11 cellular contexts compared by ENCODE assay signal in the genomic region with DNA sequence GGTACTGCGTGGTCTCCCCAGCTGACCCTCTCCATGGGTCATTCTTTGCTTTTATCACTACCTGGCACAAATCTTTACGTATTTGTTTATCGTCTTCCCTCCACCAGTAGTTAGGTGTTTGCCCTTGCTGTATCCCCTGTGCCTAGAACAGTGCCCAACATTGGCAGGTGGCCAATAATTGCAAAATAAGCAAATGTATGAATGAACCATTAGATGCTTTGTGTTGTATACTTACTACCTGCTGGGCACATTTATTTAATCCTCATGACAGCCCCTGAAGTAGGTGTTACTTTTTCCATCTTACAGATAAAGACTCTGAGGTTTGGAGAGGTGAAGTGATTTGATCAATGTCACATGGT. TPM values are rescaled to one million over a fixed set of nuclear protein-coding genes. Genes with fewer than 3 reads are reported as not detected.
DNase-seq lines count a peak whose midpoint lies in the region; ATAC-seq and TF ChIP-seq lines count a peak whose summit lies in the region.
"Had no signal": no experiment of that assay in that cellular context is flagged by ENCODE, and none has a peak within 500 bp of the region (broad histone marks: within the 10 kb centered on the region; RNA-seq: fewer than 3 reads in every experiment).

No MANE protein-coding gene starts in this region.

- H3K36me3 Mint-ChIP-seq in H9 (ENCODE audit: insufficient read depth in 1 of 3, low read depth in 3 of 3) = peaks cover 0 to 10% (median 9%) of the 10 kb centered on the region in 3 experiments; a peak in 3 of 7 replicates
- peaks cover 39% of the 10 kb centered on the region for H3K36me3 Mint-ChIP-seq in dendritic cell treated with granulocyte-macrophage colony-stimulating factor and Interleukin-4, amounts not matched to agents 40 ng/mL and 50 ng/mL, for 4 days (ENCODE audit: low read depth)

- H3K14ac ChIP-seq in H9 (ENCODE audit: insufficient read depth, low read length) = no peak overlapping the region

- no peak overlapping the region for H3T11ph ChIP-seq in H9 (ENCODE audit: low read length)

- H3K9ac ChIP-seq in H9 (ENCODE audit: extremely low read depth, insufficient read length, low read length) = no peak overlapping the region
- H3K9ac ChIP-seq in skeletal muscle tissue (ENCODE audit: low read depth in 1 of 3, low read length in 3 of 3) = no peak overlapping the region

- H3K27me3 Mint-ChIP-seq in H9 (ENCODE audit: low read depth) = peaks cover 29% of the 10 kb centered on the region
- H3K27me3 Mint-ChIP-seq in dendritic cell treated with granulocyte-macrophage colony-stimulating factor and Interleukin-4, amounts not matched to agents 40 ng/mL and 50 ng/mL, for 4 days = no peaks in the 10 kb centered on the region

- no peak overlapping the region for H3K27ac ChIP-seq in H9 (ENCODE audit: insufficient read length, low read depth, low read length)
- H3K27ac ChIP-seq in PC-9 = peak overlapping the region; percentile 87
- H3K27ac ChIP-seq in skeletal muscle tissue (ENCODE audit: low read depth, low read length) = peak overlapping the region; percentile 99
- H3K27ac ChIP-seq: thoracic aorta had no signal

- no TSS peak for BruUV-seq in PC-9 (replicated peaks; lab: Mats Ljungman, UMichigan)

- no peak overlapping the region for H3K56ac ChIP-seq in H9 (ENCODE audit: insufficient read length, low read depth, low read length)

- H2BK15ac ChIP-seq in H9 (ENCODE audit: low read depth, low read length) = no peak overlapping the region

- POLR2A ChIA-PET in PC-9 (lab: Charles Lee; ENCODE audit: unreplicated experiment) = no interaction called here

- H3K23me2 ChIP-seq in H9 (ENCODE audit: insufficient read length, low read depth, low read length, poor library complexity, severe bottlenecking) = peaks cover 11% of the 10 kb centered on the region

- no peak overlapping the region for H2BK120ac ChIP-seq in H9 (ENCODE audit: low read depth, low read length, poor library complexity, severe bottlenecking)

- H3K4me2 ChIP-seq in H9 (ENCODE audit: insufficient read depth, insufficient read length, low read length) = no peak overlapping the region
- peak overlapping the region; percentile 85 for H3K4me2 ChIP-seq in PC-9

- H3K9me3 ChIP-seq in H9 (ENCODE audit: control insufficient read depth, low read depth, low read length) (no peaks in the 10 kb centered on the region), PC-9 (ENCODE audit: insufficient read depth, low read depth) (no peaks in the 10 kb centered on the region), skeletal muscle tissue (ENCODE audit: control insufficient read depth in 3 of 3, low read length in 3 of 3) (no peaks in the 10 kb centered on the region)
- H3K9me3 ChIP-seq: thoracic aorta had no signal

- no peak overlapping the region for H3K18ac ChIP-seq in H9 (ENCODE audit: insufficient read length, low read depth, low read length)

- ATAC-seq in Right ventricle myocardium superior (ENCODE audit: poor library complexity) = no peak
- ATAC-seq: left ventricle myocardium superior had no signal

- H3K4me1 Mint-ChIP-seq in H9 = peaks cover 39 to 49% of the 10 kb centered on the region in 2 experiments
- peaks cover 78% of the 10 kb centered on the region for H3K4me1 Mint-ChIP-seq in dendritic cell treated with granulocyte-macrophage colony-stimulating factor and Interleukin-4, amounts not matched to agents 40 ng/mL and 50 ng/mL, for 4 days (ENCODE audit: low read depth)

- H2AFZ ChIP-seq in H9 (ENCODE audit: low read length) (no peak overlapping the region), PC-9 (no peak overlapping the region)

- peaks cover 15% of the 10 kb centered on the region for H3K4me1 ChIP-seq in H9 (ENCODE audit: insufficient read depth, low read length)
- peaks cover 65% of the 10 kb centered on the region for H3K4me1 ChIP-seq in PC-9 (replicated peaks; ENCODE audit: insufficient read depth)
- peaks cover 43 to 62% (median 53%) of the 10 kb centered on the region in 3 donors for H3K4me1 ChIP-seq in skeletal muscle tissue (ENCODE audit: control insufficient read depth in 3 of 3, insufficient read depth in 3 of 3, low read length in 3 of 3)

- CTCF ChIA-PET in PC-9 (lab: Charles Lee) = interaction anchor here (0.6 to 1.0 kb wide), 2 partner anchors 98 to 350 kb away, joined by 3 read pairs; no protein-coding TSS in a partner anchor

- H3K79me1 ChIP-seq in H9 (ENCODE audit: insufficient read depth, low read depth, low read length, poor library complexity, severe bottlenecking) = no peaks in the 10 kb centered on the region

- H4K8ac ChIP-seq in H9 (replicated peaks; ENCODE audit: insufficient read length, low read depth, low read length) = no peak overlapping the region

- peaks cover 48% of the 10 kb centered on the region for H3F3A ChIP-seq in PC-9 (ENCODE audit: insufficient read depth, low read depth)

- H3K9me2 ChIP-seq in PC-9 (ENCODE audit: insufficient read depth) = no peaks in the 10 kb centered on the region

- intact Hi-C loops in PC-9 (cut with micrococcal nuclease; ENCODE audit: unreplicated experiment) = no loop called here
- intact Hi-C loops in dendritic cell treated with granulocyte-macrophage colony-stimulating factor and Interleukin-4, amounts not matched to agents 40 ng/mL and 50 ng/mL, for 4 days (cut with micrococcal nuclease) = no loop called here
- intact Hi-C loops in Right ventricle myocardium superior (cut with DNase I) = no loop called here

- no peak overlapping the region for H3K4ac ChIP-seq in H9 (ENCODE audit: low read depth, low read length)

- H3K4me3 ChIP-seq in PC-9 (no peak overlapping the region), skeletal muscle tissue (ENCODE audit: low read length in 3 of 3) (no peak overlapping the region)
- H3K4me3 ChIP-seq: thoracic aorta had no signal

- no peaks in the 10 kb centered on the region for H4K20me1 ChIP-seq in H9 (ENCODE audit: control insufficient read depth, insufficient read depth, insufficient read length)
- H4K20me1 ChIP-seq in PC-9 (ENCODE audit: insufficient read depth) = no peaks in the 10 kb centered on the region

- TF ChIP-seq CTCF in H9 (conservative IDR thresholded peaks at IDR 0.05) = no peak
- no peak for TF ChIP-seq CTCF in PC-9 (conservative IDR thresholded peaks at IDR 0.05)

- H3K36me3 ChIP-seq in PC-9 (ENCODE audit: low read depth) = no peaks in the 10 kb centered on the region
- H3K36me3 ChIP-seq in skeletal muscle tissue (ENCODE audit: control insufficient read depth in 3 of 3, insufficient read depth in 3 of 3, low read length in 3 of 3) = no peaks in the 10 kb centered on the region
- H3K36me3 ChIP-seq: thoracic aorta had no signal

- H3K9me3 Mint-ChIP-seq in H9 = peaks cover 0 to 5% of the 10 kb centered on the region in 2 experiments; a peak in 2 of 5 replicates
- no peaks in the 10 kb centered on the region for H3K9me3 Mint-ChIP-seq in dendritic cell treated with granulocyte-macrophage colony-stimulating factor and Interleukin-4, amounts not matched to agents 40 ng/mL and 50 ng/mL, for 4 days

- H2BK20ac ChIP-seq in H9 (ENCODE audit: low read depth, low read length, poor library complexity, severe bottlenecking) = no peak overlapping the region

- WGBS in H9 (ENCODE audit: extremely low coverage, insufficient read length, low lambda C conversion rate) = no CpG with 5 or more reads among the region's 3 CpGs

- no peak overlapping the region for H2AK5ac ChIP-seq in H9 (ENCODE audit: insufficient read length, low read length)

- H2BK12ac ChIP-seq in H9 (ENCODE audit: insufficient read length, low read depth, low read length) = no peak overlapping the region

- peaks cover 10% of the 10 kb centered on the region; the same call in 1 of the 2 replicates for H3K27me3 ChIP-seq in H9 (ENCODE audit: insufficient read depth, low read length)
- no peaks in the 10 kb centered on the region for H3K27me3 ChIP-seq in PC-9 (ENCODE audit: insufficient read depth, low read depth)
- peaks cover 2 to 14% (median 14%) of the 10 kb centered on the region in 3 donors for H3K27me3 ChIP-seq in skeletal muscle tissue (ENCODE audit: control insufficient read depth in 3 of 3, insufficient read depth in 3 of 3, low read length in 3 of 3)

- H4K91ac ChIP-seq in H9 (ENCODE audit: insufficient read length, low read depth, low read length) = no peak overlapping the region

- no peak overlapping the region for H3K23ac ChIP-seq in H9 (ENCODE audit: insufficient read length, low read depth, low read length)

- peak overlapping the region in 2 of 3 experiments; percentile 22 to 96; a peak in 3 of 7 replicates for H3K27ac Mint-ChIP-seq in H9
- H3K27ac Mint-ChIP-seq in dendritic cell treated with granulocyte-macrophage colony-stimulating factor and Interleukin-4, amounts not matched to agents 40 ng/mL and 50 ng/mL, for 4 days = peak overlapping the region; percentile 97

- peak overlapping the region in 1 of 2 experiments; percentile 7; a peak in 2 of 5 replicates for H3K4me3 Mint-ChIP-seq in H9
- no peak overlapping the region for H3K4me3 Mint-ChIP-seq in dendritic cell treated with granulocyte-macrophage colony-stimulating factor and Interleukin-4, amounts not matched to agents 40 ng/mL and 50 ng/mL, for 4 days

- H2BK5ac ChIP-seq in H9 (ENCODE audit: insufficient read length, low read length) = no peak overlapping the region

- H3K79me2 ChIP-seq in H9 (ENCODE audit: insufficient read depth, low read length) (peaks cover 5% of the 10 kb centered on the region; the same call in 1 of the 2 replicates), PC-9 (ENCODE audit: low read depth) (peaks cover 41% of the 10 kb centered on the region)

- DNase-seq in H9 (no peak), PC-9 (no peak), Right ventricle myocardium superior (no peak), AG20443 (ENCODE audit: low spot score) (no peak), ecto neural progenitor cell (ENCODE audit: low spot score) (no peak), NOMO-1 (lab: John Stamatoyannopoulos, UW; ENCODE audit: unreplicated experiment in 2 of 2) (no peak)
- DNase-seq: NCI-H1105 treated with DMSO at 0.1 percent for 48 hours had no signal

- H4K5ac ChIP-seq in H9 (ENCODE audit: insufficient read length, low read depth, low read length) = no peak overlapping the region

RNA-seq across cellular contexts. Expression of a gene that starts 1.9 kb away (rescaled TPM):
- total RNA-seq in H9 (2021) (44.8 and 50.9 TPM in 2 replicates), PC-9 (2021) (102 and 115 TPM in 2 replicates), skeletal muscle tissue (18.8 TPM), Right ventricle myocardium superior (131 TPM)

RNA-seq across cellular contexts. Expression of a gene that starts 4.7 kb away (rescaled TPM):
- 6.1 and 7.4 TPM in 2 replicates for total RNA-seq in H9 (2021)
- 16.2 TPM in 2 replicates for total RNA-seq in PC-9 (2021)
- total RNA-seq in skeletal muscle tissue = 8.4 TPM
- 8.4 TPM for total RNA-seq in Right ventricle myocardium superior

RNA-seq across cellular contexts. Expression of a gene that starts 15.4 kb away (rescaled TPM):
- total RNA-seq in H9 (2021) (not detected in 2 replicates), PC-9 (2021) (0.30 and 0.44 TPM in 2 replicates), skeletal muscle tissue (not detected), Right ventricle myocardium superior (0.32 TPM)
- total RNA-seq: thoracic aorta had no signal

RNA-seq across cellular contexts. Expression of a gene that starts 37.6 kb away (rescaled TPM):
- total RNA-seq in H9 (2021) = 83.1 and 84.3 TPM in 2 replicates
- total RNA-seq in PC-9 (2021) = 34.2 and 44.5 TPM in 2 replicates
- 69.9 TPM for total RNA-seq in skeletal muscle tissue
- total RNA-seq in Right ventricle myocardium superior = 61.0 TPM

RNA-seq across cellular contexts. Expression of a gene that starts 42.9 kb away (rescaled TPM):
- total RNA-seq in H9 (2021) (39.1 and 40.4 TPM in 2 replicates), PC-9 (2021) (61.9 and 71.2 TPM in 2 replicates), skeletal muscle tissue (31.3 TPM), Right ventricle myocardium superior (160 TPM)
